Comparison of ENCODE assay signal across 8 cellular contexts in genomic region chr1:198788561-198789064, GRCh38.
DNase-seq lines count a peak whose midpoint lies in the region; ATAC-seq and TF ChIP-seq lines count a peak whose summit lies in the region.

No MANE protein-coding gene starts in this region.

- no peaks in the 10 kb centered on the region for H3K36me3 Mint-ChIP-seq in stimulated activated effector memory CD8-positive, alpha-beta T cell treated with anti-CD3 and anti-CD28 coated beads, Interleukin-12 subunit alpha, Interleukin-12 subunit beta, amount 100 ng/mL, for 72 hours

- ATAC-seq in HG02642 (IDR thresholded peaks at IDR 0.05; ENCODE audit: poor library complexity, unreplicated experiment) = peak; percentile 78
- no peak for ATAC-seq in foreskin keratinocyte
- peak; percentile 91 for ATAC-seq in stimulated activated effector memory CD8-positive, alpha-beta T cell treated with anti-CD3 and anti-CD28 coated beads, Interleukin-12 subunit alpha, Interleukin-12 subunit beta, amount 100 ng/mL, for 72 hours

- DNase-seq in activated CD8-positive, alpha-beta memory T cell treated with anti-CD3 and anti-CD28 coated beads, Interleukin-2, amount 50 U/mL, for 1 hour (ENCODE audit: extremely low read depth) = peak; percentile 3
- DNase-seq in activated CD8-positive, alpha-beta memory T cell treated with anti-CD3 and anti-CD28 coated beads for 24 hours = no peak
- DNase-seq in NCI-H524 treated with DMSO at 0.1 percent for 48 hours (lab: John Stamatoyannopoulos, UW) = peak; percentile 53
- DNase-seq in foreskin keratinocyte = no peak
- DNase-seq in stimulated activated effector memory CD8-positive, alpha-beta T cell treated with anti-CD3 and anti-CD28 coated beads, Interleukin-12 subunit alpha, Interleukin-12 subunit beta, amount 100 ng/mL, for 72 hours (ENCODE audit: low spot score in 2 of 2) = no peak
- DNase-seq in OCI-M2 (lab: John Stamatoyannopoulos, UW; ENCODE audit: unreplicated experiment) = no peak
- no peak for DNase-seq in NCI-H345 treated with DMSO at 0.1 percent for 48 hours (lab: John Stamatoyannopoulos, UW; ENCODE audit: unreplicated experiment)

- H3K27ac Mint-ChIP-seq in stimulated activated effector memory CD8-positive, alpha-beta T cell treated with anti-CD3 and anti-CD28 coated beads, Interleukin-12 subunit alpha, Interleukin-12 subunit beta, amount 100 ng/mL, for 72 hours = peak overlapping the region; percentile 51

- H3K4me3 Mint-ChIP-seq in stimulated activated effector memory CD8-positive, alpha-beta T cell treated with anti-CD3 and anti-CD28 coated beads, Interleukin-12 subunit alpha, Interleukin-12 subunit beta, amount 100 ng/mL, for 72 hours = no peak overlapping the region

- no peak overlapping the region for H3K27ac ChIP-seq in foreskin keratinocyte

- H3K27me3 ChIP-seq in foreskin keratinocyte = no peaks in the 10 kb centered on the region

- H3K4me1 ChIP-seq in foreskin keratinocyte = no peaks in the 10 kb centered on the region

- peaks cover 9% of the 10 kb centered on the region for H3K4me1 Mint-ChIP-seq in stimulated activated effector memory CD8-positive, alpha-beta T cell treated with anti-CD3 and anti-CD28 coated beads, Interleukin-12 subunit alpha, Interleukin-12 subunit beta, amount 100 ng/mL, for 72 hours

- no peaks in the 10 kb centered on the region for H3K9me3 Mint-ChIP-seq in stimulated activated effector memory CD8-positive, alpha-beta T cell treated with anti-CD3 and anti-CD28 coated beads, Interleukin-12 subunit alpha, Interleukin-12 subunit beta, amount 100 ng/mL, for 72 hours

- peak; percentile 37 for TF ChIP-seq CTCF in foreskin keratinocyte (conservative IDR thresholded peaks at IDR 0.05)

Comparison
In these comparisons a context has a peak if more than half of its experiments do, and no peak if none do; other contexts are left out.
1. DNase-seq: peak in activated CD8-positive, alpha-beta memory T cell treated with anti-CD3 and anti-CD28 coated beads, Interleukin-2, amount 50 U/mL, for 1 hour (single experiment) and NCI-H524 treated with DMSO at 0.1 percent for 48 hours (single experiment); none in activated CD8-positive, alpha-beta memory T cell treated with anti-CD3 and anti-CD28 coated beads for 24 hours (single experiment), foreskin keratinocyte (0 of 2), stimulated activated effector memory CD8-positive, alpha-beta T cell treated with anti-CD3 and anti-CD28 coated beads, Interleukin-12 subunit alpha, Interleukin-12 subunit beta, amount 100 ng/mL, for 72 hours (0 of 2), OCI-M2 (single experiment) and NCI-H345 treated with DMSO at 0.1 percent for 48 hours (single experiment).